9 cellular contexts compared by ENCODE assay signal in genomic region chr19:22545751-22546150, GRCh38.
DNase-seq lines count a peak whose midpoint lies in the region; ATAC-seq and TF ChIP-seq lines count a peak whose summit lies in the region.
"Had no signal": no experiment of that assay in that cellular context is flagged by ENCODE, and none has a peak within 500 bp of the region (broad histone marks: within the 10 kb centered on the region; RNA-seq: fewer than 3 reads in every experiment).

No MANE protein-coding gene starts in this region.

- no peak for ATAC-seq in lung (ENCODE audit: insufficient read depth, low FRiP score)

- no peaks in the 10 kb centered on the region for H3K4me1 ChIP-seq in adrenal gland (replicated peaks in 1 of 2)
- H3K4me1 ChIP-seq in lung (ENCODE audit: control insufficient read depth in 2 of 2, insufficient read depth in 2 of 2, low read length in 2 of 2), result no peaks in the 10 kb centered on the region
- H3K4me1 ChIP-seq: SJSA1 had no signal

- no peaks in the 10 kb centered on the region for H3K4me1 Mint-ChIP-seq in activated T-helper 2 cell treated with anti-CD3 and anti-CD28 coated beads, Interferon-gamma antibody, Interleukin-2, Interleukin-4, amounts not matched to agents 10 μg/mL and 5 μg/mL and 100 μg/mL, durations not matched to agents 14 hours and 24 hours and 36 hours (ENCODE audit: low read depth)

- no peaks in the 10 kb centered on the region for H3K9me3 ChIP-seq in adrenal gland (replicated peaks in 1 of 3)
- H3K9me3 ChIP-seq in lung (ENCODE audit: control insufficient read depth in 2 of 2, insufficient read depth in 1 of 2, low read length in 1 of 2), result peaks cover 0 to 10% of the 10 kb centered on the region in 2 donors

- no peaks in the 10 kb centered on the region for H3K36me3 Mint-ChIP-seq in activated T-helper 2 cell treated with anti-CD3 and anti-CD28 coated beads, Interferon-gamma antibody, Interleukin-2, Interleukin-4, amounts not matched to agents 10 μg/mL and 5 μg/mL and 100 μg/mL, durations not matched to agents 14 hours and 24 hours and 36 hours (ENCODE audit: low read depth)

- 7 to 23% (median 15%) methylated on average over 5 of the region's 5 CpGs for WGBS in adrenal gland, 4 donors
- WGBS in lung, 2 donors, result 12 to 18% methylated on average over 5 of the region's 5 CpGs

- H3K4me3 ChIP-seq in adrenal gland (no peak overlapping the region), lung (no peak overlapping the region)
- H3K4me3 ChIP-seq: SJSA1 had no signal

- intact Hi-C loops in adrenal gland (cut with DNase I), result no loop called here
- intact Hi-C loops in activated T-helper 2 cell treated with anti-CD3 and anti-CD28 coated beads, Interferon-gamma antibody, Interleukin-2, Interleukin-4, amounts not matched to agents 10 μg/mL and 5 μg/mL and 100 μg/mL, durations not matched to agents 14 hours and 24 hours and 36 hours (cut with micrococcal nuclease), result no loop called here

- H3K27ac Mint-ChIP-seq in activated T-helper 2 cell treated with anti-CD3 and anti-CD28 coated beads, Interferon-gamma antibody, Interleukin-2, Interleukin-4, amounts not matched to agents 10 μg/mL and 5 μg/mL and 100 μg/mL, durations not matched to agents 14 hours and 24 hours and 36 hours, result no peak overlapping the region

- TF ChIP-seq CTCF in adrenal gland (IDR thresholded peaks at IDR 0.05) (peak in 5 of 6 experiments; percentile 29 to 56 (median 37)), lung (IDR thresholded peaks at IDR 0.05; ENCODE audit: control extremely low read depth, extremely low read depth) (peak; percentile 15)

- peaks cover 65% of the 10 kb centered on the region for H3K9me3 Mint-ChIP-seq in activated T-helper 2 cell treated with anti-CD3 and anti-CD28 coated beads, Interferon-gamma antibody, Interleukin-2, Interleukin-4, amounts not matched to agents 10 μg/mL and 5 μg/mL and 100 μg/mL, durations not matched to agents 14 hours and 24 hours and 36 hours

- no peak overlapping the region for H3K27ac ChIP-seq in adrenal gland
- no peak overlapping the region for H3K27ac ChIP-seq in lung (ENCODE audit: low read depth in 1 of 2, low read length in 1 of 2)
- H3K27ac ChIP-seq: SJSA1 had no signal

- no peaks in the 10 kb centered on the region for H3K36me3 ChIP-seq in adrenal gland (replicated peaks in 1 of 2)
- no peaks in the 10 kb centered on the region for H3K36me3 ChIP-seq in lung (ENCODE audit: control insufficient read depth in 2 of 2, insufficient read depth in 2 of 2, low read length in 2 of 2)
- H3K36me3 ChIP-seq: SJSA1 had no signal

- peak in 2 of 3 experiments; percentile 33 to 64 for DNase-seq in NCI-H1417 (lab: John Stamatoyannopoulos, UW)
- DNase-seq in NCI-H1417 treated with DMSO at 0.1 percent for 48 hours (lab: John Stamatoyannopoulos, UW), result no peak
- peak; percentile 11 to 25 for DNase-seq in Kasumi-1 (lab: John Stamatoyannopoulos, UW)
- DNase-seq in adrenal gland, result peak in 3 of 7 donors; percentile 26 to 52 (median 31)
- DNase-seq in lung (ENCODE audit: low spot score), result no peak
- DNase-seq in LoVo (ENCODE audit: low spot score), result no peak
- DNase-seq in NK-92 (lab: John Stamatoyannopoulos, UW; ENCODE audit: unreplicated experiment), result no peak
- DNase-seq in activated T-helper 2 cell treated with anti-CD3 and anti-CD28 coated beads, Interferon-gamma antibody, Interleukin-2, Interleukin-4, amounts not matched to agents 10 μg/mL and 5 μg/mL and 100 μg/mL, durations not matched to agents 14 hours and 24 hours and 36 hours (ENCODE audit: low spot score), result no peak

- H3K4me3 Mint-ChIP-seq in activated T-helper 2 cell treated with anti-CD3 and anti-CD28 coated beads, Interferon-gamma antibody, Interleukin-2, Interleukin-4, amounts not matched to agents 10 μg/mL and 5 μg/mL and 100 μg/mL, durations not matched to agents 14 hours and 24 hours and 36 hours (ENCODE audit: low read depth), result no peak overlapping the region

- TF ChIP-seq POLR2A in adrenal gland (IDR thresholded peaks at IDR 0.05), result no peak

- no peaks in the 10 kb centered on the region for H3K27me3 Mint-ChIP-seq in activated T-helper 2 cell treated with anti-CD3 and anti-CD28 coated beads, Interferon-gamma antibody, Interleukin-2, Interleukin-4, amounts not matched to agents 10 μg/mL and 5 μg/mL and 100 μg/mL, durations not matched to agents 14 hours and 24 hours and 36 hours (ENCODE audit: low read depth)

- H3K27me3 ChIP-seq in adrenal gland (no peaks in the 10 kb centered on the region), lung (ENCODE audit: control insufficient read depth, insufficient read depth) (no peaks in the 10 kb centered on the region)
- H3K27me3 ChIP-seq: SJSA1 had no signal

Comparison
In these comparisons a context has a peak if more than half of its experiments do, and no peak if none do; other contexts are left out.
1. DNase-seq: peak in NCI-H1417 (2 of 3) and Kasumi-1 (2 of 2); none in NCI-H1417 treated with DMSO at 0.1 percent for 48 hours (single experiment), lung (single experiment), LoVo (single experiment), NK-92 (single experiment) and activated T-helper 2 cell treated with anti-CD3 and anti-CD28 coated beads, Interferon-gamma antibody, Interleukin-2, Interleukin-4, amounts not matched to agents 10 μg/mL and 5 μg/mL and 100 μg/mL, durations not matched to agents 14 hours and 24 hours and 36 hours (single experiment).